8 cellular contexts compared by ENCODE assay signal in genomic region chr20:38304845-38305447, GRCh38. TPM values are rescaled to one million over a fixed set of nuclear protein-coding genes. Genes with fewer than 3 reads are reported as not detected.
DNase-seq lines count a peak whose midpoint lies in the region; ATAC-seq, FAIRE-seq and TF ChIP-seq lines count a peak whose summit lies in the region.

No MANE protein-coding gene starts in this region.

- no peaks in the 10 kb centered on the region for H3K27me3 ChIP-seq in MG63
- peaks cover 8% of the 10 kb centered on the region for H3K27me3 ChIP-seq in astrocyte (ENCODE audit: insufficient read depth, low read length)

- peaks cover 40% of the 10 kb centered on the region for H3K27me3 Mint-ChIP-seq in activated CD4-positive, alpha-beta T cell treated with anti-CD3 and anti-CD28 coated beads, Interleukin-2, amount 10 ng/mL, durations not matched to agents 24 days and 14 days
- peaks cover 27% of the 10 kb centered on the region for H3K27me3 Mint-ChIP-seq in astrocyte (ENCODE audit: low read depth, unreplicated experiment)

- peak; percentile 18 for TF ChIP-seq CTCF in astrocyte (IDR thresholded peaks at IDR 0.05; ENCODE audit: insufficient read depth, low read depth, low read length)

- no peak overlapping the region for H3K27ac ChIP-seq in astrocyte (ENCODE audit: low read depth, low read length)

- H3K4me1 Mint-ChIP-seq in activated CD4-positive, alpha-beta T cell treated with anti-CD3 and anti-CD28 coated beads, Interleukin-2, amount 10 ng/mL, durations not matched to agents 24 days and 14 days, result peaks cover 12% of the 10 kb centered on the region
- peaks cover 25% of the 10 kb centered on the region for H3K4me1 Mint-ChIP-seq in astrocyte (ENCODE audit: low read depth, unreplicated experiment)

- H4K20me1 ChIP-seq in astrocyte (ENCODE audit: insufficient read depth, low read length), result no peaks in the 10 kb centered on the region

- H3K9me3 ChIP-seq in MG63, result peaks cover 3% of the 10 kb centered on the region; the same call in 1 of the 2 replicates
- H3K9me3 ChIP-seq in astrocyte (ENCODE audit: insufficient read depth, low read depth, low read length), result no peaks in the 10 kb centered on the region

- no peak overlapping the region for H2AFZ ChIP-seq in astrocyte (ENCODE audit: low read depth, low read length)

- H3K4me1 ChIP-seq in astrocyte (ENCODE audit: insufficient read depth, low read length), result peaks cover 12% of the 10 kb centered on the region

- peak; percentile 96 for ATAC-seq in left lobe of liver

- H3K79me2 ChIP-seq in astrocyte (ENCODE audit: insufficient read depth, low read length), result no peaks in the 10 kb centered on the region

- H3K27ac Mint-ChIP-seq in activated CD4-positive, alpha-beta T cell treated with anti-CD3 and anti-CD28 coated beads, Interleukin-2, amount 10 ng/mL, durations not matched to agents 24 days and 14 days, result no peak overlapping the region
- no peak overlapping the region for H3K27ac Mint-ChIP-seq in astrocyte (ENCODE audit: unreplicated experiment)

- no peaks in the 10 kb centered on the region for H3K36me3 ChIP-seq in MG63
- no peaks in the 10 kb centered on the region for H3K36me3 ChIP-seq in astrocyte (ENCODE audit: insufficient read depth, low read length)

- H3K9ac ChIP-seq in astrocyte (ENCODE audit: low read length), result no peak overlapping the region

- H3K4me3 ChIP-seq in MG63 (no peak overlapping the region), astrocyte (ENCODE audit: insufficient read depth, low read depth, low read length) (no peak overlapping the region)

- no peaks in the 10 kb centered on the region for H3K36me3 Mint-ChIP-seq in activated CD4-positive, alpha-beta T cell treated with anti-CD3 and anti-CD28 coated beads, Interleukin-2, amount 10 ng/mL, durations not matched to agents 24 days and 14 days (ENCODE audit: low read depth)
- no peaks in the 10 kb centered on the region for H3K36me3 Mint-ChIP-seq in astrocyte (ENCODE audit: low read depth, unreplicated experiment)

- no peak overlapping the region for H3K4me3 Mint-ChIP-seq in activated CD4-positive, alpha-beta T cell treated with anti-CD3 and anti-CD28 coated beads, Interleukin-2, amount 10 ng/mL, durations not matched to agents 24 days and 14 days
- no peak overlapping the region for H3K4me3 Mint-ChIP-seq in astrocyte (ENCODE audit: unreplicated experiment)

- in situ Hi-C loops in G401 (cut with HindIII; ENCODE audit: low sequenced_read_pairs), result no loop called here

- no peaks in the 10 kb centered on the region for H3K9me3 Mint-ChIP-seq in activated CD4-positive, alpha-beta T cell treated with anti-CD3 and anti-CD28 coated beads, Interleukin-2, amount 10 ng/mL, durations not matched to agents 24 days and 14 days
- peaks cover 3% of the 10 kb centered on the region for H3K9me3 Mint-ChIP-seq in astrocyte (ENCODE audit: unreplicated experiment)

- intact Hi-C loops in activated CD4-positive, alpha-beta T cell treated with anti-CD3 and anti-CD28 coated beads, Interleukin-2, amount 10 ng/mL, durations not matched to agents 24 days and 14 days (cut with micrococcal nuclease), result no loop called here

- FAIRE-seq in astrocyte (lab: Jason Lieb, UNC), result no peak

- H3K4me2 ChIP-seq in astrocyte (ENCODE audit: low read length), result no peak overlapping the region

- peak; percentile 70 for DNase-seq in activated CD4-positive, alpha-beta T cell treated with anti-CD3 and anti-CD28 coated beads, Interleukin-2, amount 10 ng/mL, durations not matched to agents 24 days and 14 days
- DNase-seq in activated CD4-positive, alpha-beta T cell treated with anti-CD3 and anti-CD28 coated beads, Interleukin-2, amount 50 U/mL, for 4 hours, result no peak
- DNase-seq in MG63 (peak; percentile 40), astrocyte (ENCODE audit: low read depth) (no peak), left lobe of liver (ENCODE audit: low spot score) (peak; percentile 79), occipital lobe (lab: John Stamatoyannopoulos, UW) (no peak), G401 (ENCODE audit: low spot score) (no peak), T-helper 9 cell (no peak)

RNA-seq across cellular contexts. Expression of gene BPI, which starts 1.0 kb away (rescaled TPM):
- not detected in 2 replicates for total RNA-seq in activated CD4-positive, alpha-beta T cell treated with anti-CD3 and anti-CD28 coated beads, Interleukin-2, amount 10 ng/mL, durations not matched to agents 24 days and 14 days
- total RNA-seq in MG63 (2014; rRNA removed; shearing (Covaris generic); ENCODE audit: low replicate concordance), result not detected in 2 replicates
- total RNA-seq in astrocyte (not detected in 2 replicates), left lobe of liver (0.48 TPM), occipital lobe (not detected)
- total RNA-seq in G401 (2014; rRNA removed; shearing (Covaris generic)), result not detected in 2 replicates

RNA-seq across cellular contexts. Expression of gene LBP, which starts 41.3 kb away (rescaled TPM):
- total RNA-seq in activated CD4-positive, alpha-beta T cell treated with anti-CD3 and anti-CD28 coated beads, Interleukin-2, amount 10 ng/mL, durations not matched to agents 24 days and 14 days, result not detected in 2 replicates
- total RNA-seq in MG63 (2014; rRNA removed; shearing (Covaris generic); ENCODE audit: low replicate concordance), result not detected in 2 replicates
- total RNA-seq in astrocyte, result not detected in 2 replicates
- 459 TPM for total RNA-seq in left lobe of liver
- 0.47 TPM for total RNA-seq in occipital lobe
- not detected in 2 replicates for total RNA-seq in G401 (2014; rRNA removed; shearing (Covaris generic))

RNA-seq across cellular contexts. Expression of gene KIAA1755, which starts 44.4 kb away (rescaled TPM):
- total RNA-seq in activated CD4-positive, alpha-beta T cell treated with anti-CD3 and anti-CD28 coated beads, Interleukin-2, amount 10 ng/mL, durations not matched to agents 24 days and 14 days, result not detected in 2 replicates
- 1.2 and 1.5 TPM in 2 replicates for total RNA-seq in MG63 (2014; rRNA removed; shearing (Covaris generic); ENCODE audit: low replicate concordance)
- 0.77 and 1.1 TPM in 2 replicates for total RNA-seq in astrocyte
- 2.7 TPM for total RNA-seq in left lobe of liver
- total RNA-seq in occipital lobe, result 0.94 TPM
- not detected in 2 replicates for total RNA-seq in G401 (2014; rRNA removed; shearing (Covaris generic))

Comparison
In these comparisons a context has a peak if more than half of its experiments do, and no peak if none do; other contexts are left out.
1. DNase-seq: peak in activated CD4-positive, alpha-beta T cell treated with anti-CD3 and anti-CD28 coated beads, Interleukin-2, amount 10 ng/mL, durations not matched to agents 24 days and 14 days (single experiment), MG63 (single experiment) and left lobe of liver (single experiment); none in activated CD4-positive, alpha-beta T cell treated with anti-CD3 and anti-CD28 coated beads, Interleukin-2, amount 50 U/mL, for 4 hours (0 of 2), astrocyte (single experiment), occipital lobe (single experiment), G401 (single experiment) and T-helper 9 cell (single experiment).
2. RNA of gene LBP, which starts 41.3 kb away (total RNA-seq): 459 TPM in left lobe of liver (single experiment); 0.47 TPM in occipital lobe (single experiment), not detected in astrocyte, not detected in activated CD4-positive, alpha-beta T cell treated with anti-CD3 and anti-CD28 coated beads, Interleukin-2, amount 10 ng/mL, durations not matched to agents 24 days and 14 days, not detected in MG63 and not detected in G401; every median in the first group is over 100 times any median in the second.